8 cellular contexts compared by ENCODE assay signal in genomic region chr7:106731207-106731606, GRCh38.
DNase-seq lines count a peak whose midpoint lies in the region; ATAC-seq and TF ChIP-seq lines count a peak whose summit lies in the region.

No MANE protein-coding gene starts in this region.

- H3K27me3 ChIP-seq in sigmoid colon, result no peaks in the 10 kb centered on the region

- H3K4me1 Mint-ChIP-seq in activated B cell treated with CpG ODN at 0.5 μM for 24 hours, result peaks cover 32% of the 10 kb centered on the region

- POLR2A ChIA-PET in activated B cell treated with CpG ODN at 0.5 μM for 24 hours (lab: Charles Lee), result interaction anchor here (0.6 to 2.4 kb wide), 6 partner anchors 9 to 73 kb away, joined by 3 to 12 read pairs (median 10); partner anchors contain the start of gene CCDC71L

- no peaks in the 10 kb centered on the region for H3K36me3 ChIP-seq in sigmoid colon

- peaks cover 0 to 3% (median 0%) of the 10 kb centered on the region in 4 donors for H3K4me1 ChIP-seq in sigmoid colon

- H3K9me3 Mint-ChIP-seq in activated B cell treated with CpG ODN at 0.5 μM for 24 hours, result no peaks in the 10 kb centered on the region

- CTCF ChIA-PET in activated B cell treated with CpG ODN at 0.5 μM for 24 hours (lab: Charles Lee), result interaction anchor here (1.0 to 3.4 kb wide), 6 partner anchors 11 to 189 kb away, joined by 3 to 33 read pairs (median 7); partner anchors contain the start of gene CCDC71L

- no peaks in the 10 kb centered on the region for H3K9me3 ChIP-seq in sigmoid colon

- no peak overlapping the region for H3K4me3 ChIP-seq in sigmoid colon

- no peaks in the 10 kb centered on the region for H3K27me3 Mint-ChIP-seq in activated B cell treated with CpG ODN at 0.5 μM for 24 hours

- no peak for TF ChIP-seq POLR2A in sigmoid colon (IDR thresholded peaks at IDR 0.05)

- TF ChIP-seq EP300 in sigmoid colon (IDR thresholded peaks at IDR 0.05), result no peak

- H3K27ac Mint-ChIP-seq in activated B cell treated with CpG ODN at 0.5 μM for 24 hours, result no peak overlapping the region

- H3K36me3 Mint-ChIP-seq in activated B cell treated with CpG ODN at 0.5 μM for 24 hours (ENCODE audit: low read depth), result no peaks in the 10 kb centered on the region

- DNase-seq in DMS79 treated with DMSO at 0.1 percent for 48 hours (lab: John Stamatoyannopoulos, UW) (peak; percentile 46), activated B cell treated with CpG ODN at 0.5 μM for 24 hours (no peak), NCI-H2227 treated with DMSO at 0.1 percent for 48 hours (lab: John Stamatoyannopoulos, UW) (no peak), sigmoid colon (no peak)
- DNase-seq in activated CD4-positive, alpha-beta T cell treated with anti-CD3 and anti-CD28 coated beads for 1 hour, result no peak
- DNase-seq in stimulated activated CD4-positive, alpha-beta T cell treated with anti-CD3 and anti-CD28 coated beads, Interleukin-4, amount 100 ng/mL, for 24 hours, result no peak

- intact Hi-C loops in activated B cell treated with CpG ODN at 0.5 μM for 24 hours (cut with micrococcal nuclease) (loop anchor here (1.0 kb wide), 1 partner anchor 13 kb away; no protein-coding TSS in a partner anchor), sigmoid colon (cut with DNase I) (no loop called here)

- 19 to 21% methylated on average over 5 of the region's 5 CpGs for WGBS in sigmoid colon, 2 donors

- TF ChIP-seq CTCF in activated B cell treated with CpG ODN at 0.5 μM for 24 hours (IDR thresholded peaks at IDR 0.05) (no peak), sigmoid colon (IDR thresholded peaks at IDR 0.05) (no peak)

- peak; percentile 88 for ATAC-seq in GM19328 (IDR thresholded peaks at IDR 0.05; ENCODE audit: unreplicated experiment)
- peak; percentile 83 for ATAC-seq in HG03280 (IDR thresholded peaks at IDR 0.05; ENCODE audit: unreplicated experiment)
- ATAC-seq in activated B cell treated with CpG ODN at 0.5 μM for 24 hours (ENCODE audit: low read depth), result peak; percentile 77

- peak overlapping the region; percentile 13 for H3K4me3 Mint-ChIP-seq in activated B cell treated with CpG ODN at 0.5 μM for 24 hours

- no peak overlapping the region for H3K27ac ChIP-seq in sigmoid colon
